6 cellular contexts compared by ENCODE assay signal in genomic region chr2:200863655-200864205, GRCh38. TPM values are rescaled to one million over a fixed set of nuclear protein-coding genes. Genes with fewer than 3 reads are reported as not detected.
DNase-seq lines count a peak whose midpoint lies in the region; ATAC-seq and TF ChIP-seq lines count a peak whose summit lies in the region.

No MANE protein-coding gene starts in this region.

- peaks cover 54% of the 10 kb centered on the region for H3K36me3 Mint-ChIP-seq in activated T-helper 2 cell treated with anti-CD3 and anti-CD28 coated beads, Interferon-gamma antibody, Interleukin-2, Interleukin-4, amounts not matched to agents 10 μg/mL and 5 μg/mL and 100 μg/mL, durations not matched to agents 14 hours and 24 hours and 36 hours (ENCODE audit: low read depth)

- H3K4me3 Mint-ChIP-seq in activated T-helper 2 cell treated with anti-CD3 and anti-CD28 coated beads, Interferon-gamma antibody, Interleukin-2, Interleukin-4, amounts not matched to agents 10 μg/mL and 5 μg/mL and 100 μg/mL, durations not matched to agents 14 hours and 24 hours and 36 hours (ENCODE audit: low read depth): peak overlapping the region; percentile 93

- TF ChIP-seq POLR2A in lower leg skin (IDR thresholded peaks at IDR 0.05): no peak

- DNase-seq in D341Med (ENCODE audit: low spot score) (peak; percentile 15), lower leg skin (ENCODE audit: low spot score in 2 of 2) (no peak), GM20000 (ENCODE audit: low spot score) (no peak)
- no peak for DNase-seq in activated T-helper 2 cell treated with anti-CD3 and anti-CD28 coated beads, Interferon-gamma antibody, Interleukin-2, Interleukin-4, amounts not matched to agents 10 μg/mL and 5 μg/mL and 100 μg/mL, durations not matched to agents 14 hours and 24 hours and 36 hours (ENCODE audit: low spot score)

- WGBS in lower leg skin, 2 donors: 0% methylated on average over 30 of the region's 30 CpGs

- TF ChIP-seq CTCF in lower leg skin (IDR thresholded peaks at IDR 0.05) (no peak), GM20000 (IDR thresholded peaks at IDR 0.05; ENCODE audit: extremely low read depth, missing control alignments) (no peak)

- peak overlapping the region; percentile 100 for H3K4me3 ChIP-seq in lower leg skin (ENCODE audit: low read depth, poor library complexity, severe bottlenecking)

- intact Hi-C loops in activated T-helper 2 cell treated with anti-CD3 and anti-CD28 coated beads, Interferon-gamma antibody, Interleukin-2, Interleukin-4, amounts not matched to agents 10 μg/mL and 5 μg/mL and 100 μg/mL, durations not matched to agents 14 hours and 24 hours and 36 hours (cut with micrococcal nuclease): loop anchor here (1.0 to 10.0 kb wide), 7 partner anchors 26 to 1401 kb away; partner anchors contain the start of genes NIF3L1, NOP58 and PPIL3
- intact Hi-C loops in lower leg skin (cut with DNase I; ENCODE audit: low total_unique reads): loop anchor here (10.0 kb wide), 1 partner anchor 49 kb away; the partner anchor contains the start of gene BZW1

- peak overlapping the region; percentile 94 for H3K27ac Mint-ChIP-seq in activated T-helper 2 cell treated with anti-CD3 and anti-CD28 coated beads, Interferon-gamma antibody, Interleukin-2, Interleukin-4, amounts not matched to agents 10 μg/mL and 5 μg/mL and 100 μg/mL, durations not matched to agents 14 hours and 24 hours and 36 hours

- ATAC-seq in HG02798 (IDR thresholded peaks at IDR 0.05; ENCODE audit: poor library complexity, unreplicated experiment) (peak; percentile 1), GM21447 (IDR thresholded peaks at IDR 0.05; ENCODE audit: unreplicated experiment) (no peak)

- peaks cover 29% of the 10 kb centered on the region for H3K4me1 Mint-ChIP-seq in activated T-helper 2 cell treated with anti-CD3 and anti-CD28 coated beads, Interferon-gamma antibody, Interleukin-2, Interleukin-4, amounts not matched to agents 10 μg/mL and 5 μg/mL and 100 μg/mL, durations not matched to agents 14 hours and 24 hours and 36 hours (ENCODE audit: low read depth)

- no peaks in the 10 kb centered on the region for H3K9me3 Mint-ChIP-seq in activated T-helper 2 cell treated with anti-CD3 and anti-CD28 coated beads, Interferon-gamma antibody, Interleukin-2, Interleukin-4, amounts not matched to agents 10 μg/mL and 5 μg/mL and 100 μg/mL, durations not matched to agents 14 hours and 24 hours and 36 hours

- H3K27me3 Mint-ChIP-seq in activated T-helper 2 cell treated with anti-CD3 and anti-CD28 coated beads, Interferon-gamma antibody, Interleukin-2, Interleukin-4, amounts not matched to agents 10 μg/mL and 5 μg/mL and 100 μg/mL, durations not matched to agents 14 hours and 24 hours and 36 hours (ENCODE audit: low read depth): no peaks in the 10 kb centered on the region

RNA-seq across cellular contexts. Expression of gene CLK1, which starts 0.7 kb away (rescaled TPM):
- 114 and 122 TPM in 2 replicates for total RNA-seq in activated T-helper 2 cell treated with anti-CD3 and anti-CD28 coated beads, Interferon-gamma antibody, Interleukin-2, Interleukin-4, amounts not matched to agents 10 μg/mL and 5 μg/mL and 100 μg/mL, durations not matched to agents 14 hours and 24 hours and 36 hours
- total RNA-seq in lower leg skin: 100 to 1,000 TPM in 3 of 4 donors, 10 to 100 TPM in 1; 86.0 to 307 (median 205) TPM

RNA-seq across cellular contexts. Expression of gene PPIL3, which starts 25.1 kb away (rescaled TPM):
- total RNA-seq in activated T-helper 2 cell treated with anti-CD3 and anti-CD28 coated beads, Interferon-gamma antibody, Interleukin-2, Interleukin-4, amounts not matched to agents 10 μg/mL and 5 μg/mL and 100 μg/mL, durations not matched to agents 14 hours and 24 hours and 36 hours: 55.4 and 57.8 TPM in 2 replicates
- total RNA-seq in lower leg skin: 10 to 100 TPM; 12.6 to 32.5 (median 20.6) TPM

RNA-seq across cellular contexts. Expression of gene NIF3L1, which starts 25.4 kb away (rescaled TPM):
- 23.9 and 24.8 TPM in 2 replicates for total RNA-seq in activated T-helper 2 cell treated with anti-CD3 and anti-CD28 coated beads, Interferon-gamma antibody, Interleukin-2, Interleukin-4, amounts not matched to agents 10 μg/mL and 5 μg/mL and 100 μg/mL, durations not matched to agents 14 hours and 24 hours and 36 hours
- 10 to 100 TPM; 19.1 to 41.2 (median 25.2) TPM for total RNA-seq in lower leg skin

RNA-seq across cellular contexts. Expression of gene BZW1, which starts 52.0 kb away (rescaled TPM):
- total RNA-seq in activated T-helper 2 cell treated with anti-CD3 and anti-CD28 coated beads, Interferon-gamma antibody, Interleukin-2, Interleukin-4, amounts not matched to agents 10 μg/mL and 5 μg/mL and 100 μg/mL, durations not matched to agents 14 hours and 24 hours and 36 hours: 548 and 571 TPM in 2 replicates
- 100 to 1,000 TPM in 3 of 4 donors, 10 to 100 TPM in 1; 57.6 to 156 (median 148) TPM for total RNA-seq in lower leg skin
